Comparison of ENCODE assay signal across 8 cellular contexts in the genomic region with DNA sequence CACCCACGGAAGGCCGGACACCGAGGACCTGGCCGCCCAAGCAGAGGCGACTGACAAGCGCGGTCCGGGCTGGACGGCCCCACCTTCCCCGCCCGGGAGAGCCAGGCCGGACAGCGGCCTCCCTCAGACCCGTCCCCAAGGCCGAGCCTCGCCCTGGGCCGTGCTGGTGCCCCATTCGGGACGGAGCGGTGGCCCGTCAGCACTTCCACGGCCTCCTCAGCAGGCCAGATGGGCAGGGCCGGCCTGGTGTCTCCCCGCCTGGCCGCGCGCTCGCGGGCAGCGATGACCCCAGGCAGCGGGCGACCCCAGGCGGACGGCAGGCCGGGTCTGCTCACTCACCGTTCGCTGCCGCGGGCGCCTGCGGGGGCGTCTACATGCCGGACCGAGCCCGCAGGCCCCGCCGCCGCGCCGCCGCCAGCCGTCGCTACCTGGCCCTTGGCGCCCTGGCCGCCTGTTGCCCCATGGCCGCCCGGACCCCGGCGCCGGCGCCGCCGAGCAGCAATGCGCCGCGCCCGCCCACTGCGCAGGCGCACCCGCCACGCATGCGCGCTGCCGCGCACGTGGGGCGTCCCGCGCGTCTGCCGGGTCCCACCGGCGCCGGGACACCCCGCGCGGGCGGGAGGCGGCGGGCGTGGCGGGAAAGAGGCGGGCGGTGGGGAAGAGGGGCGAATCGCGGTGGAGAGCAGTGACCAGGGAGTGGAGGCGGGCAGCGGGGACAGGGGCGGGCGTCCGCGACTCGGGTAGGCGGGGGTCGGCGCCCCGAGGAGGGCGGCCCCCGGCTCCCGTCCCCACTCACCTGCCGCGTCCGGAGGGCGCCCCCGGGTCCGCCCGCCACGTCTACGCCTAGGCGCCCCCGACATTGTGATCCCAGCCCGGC. TPM values are rescaled to one million over a fixed set of nuclear protein-coding genes. Genes with fewer than 3 reads are reported as not detected.
DNase-seq lines count a peak whose midpoint lies in the region; ATAC-seq, FAIRE-seq and TF ChIP-seq lines count a peak whose summit lies in the region.

Gene NADK, minus strand, starts transcription at position 521 of the 877 bp plus-strand sequence. CDS start 13,064 bp downstream, outside the sequence.

- H3K4me3 ChIP-seq in AG04450 (ENCODE audit: low read depth, low read length) (peak within 1 kb of the TSS; percentile 80), endothelial cell of umbilical vein (replicated peaks in 1 of 3; ENCODE audit: insufficient read depth in 1 of 3, low read depth in 1 of 3, low read length in 3 of 3) (peak within 1 kb of the TSS; percentile 53 to 88 (median 58)), mucosa of descending colon (peak within 1 kb of the TSS; percentile 68)

- H3K27ac ChIP-seq in AG04450 (ENCODE audit: low read depth, low read length) (no peak within 1 kb of the TSS), endothelial cell of umbilical vein (ENCODE audit: insufficient read depth, low read depth, low read length) (peak within 1 kb of the TSS; percentile 53)

- peaks cover 17% of the 10 kb centered on the region for H3K4me1 ChIP-seq in endothelial cell of umbilical vein (ENCODE audit: control insufficient read depth, extremely low read depth, insufficient read depth, low read length)
- peaks cover 69% of the 10 kb centered on the region for H3K4me1 ChIP-seq in mucosa of descending colon (ENCODE audit: low read depth)

- H3K9me1 ChIP-seq in endothelial cell of umbilical vein (replicated peaks; ENCODE audit: control insufficient read depth, extremely low read depth, insufficient read depth, low read length), result no peaks in the 10 kb centered on the region

- dilution Hi-C loops in endothelial cell of umbilical vein (cut with MboI; ENCODE audit: extremely low pct_ligation_motif_present, low sequenced_read_pairs), result no loop called here

- CTCF ChIA-PET in AG04450 (lab: Charles Lee) (interaction anchor here (1.2 kb wide), 1 partner anchor 127 kb away, joined by 3 read pairs; no protein-coding TSS in a partner anchor), endothelial cell of umbilical vein (lab: Charles Lee) (no interaction called here)

- no peak for TF ChIP-seq CTCF in AG04450 (IDR thresholded peaks at IDR 0.05; ENCODE audit: low read depth, low read length)
- no peak for TF ChIP-seq CTCF in endothelial cell of umbilical vein (IDR thresholded peaks at IDR 0.05; ENCODE audit: extremely low read depth in 1 of 2, insufficient read depth in 1 of 2, low read depth in 1 of 2, low read length in 2 of 2)
- no peak for TF ChIP-seq CTCF in mucosa of descending colon (IDR thresholded peaks at IDR 0.05)

- intact Hi-C loops in endothelial cell of umbilical vein (cut with micrococcal nuclease) (no loop called here), mucosa of descending colon (cut with DNase I, micrococcal nuclease) (no loop called here)

- FAIRE-seq in endothelial cell of umbilical vein (lab: Jason Lieb, UNC), result no peak

- H3K27me3 ChIP-seq in AG04450 (ENCODE audit: control insufficient read depth, insufficient read depth, low read length) (no peaks in the 10 kb centered on the region), endothelial cell of umbilical vein (ENCODE audit: control insufficient read depth in 2 of 2, insufficient read depth in 2 of 2, low read length in 2 of 2) (no peaks in the 10 kb centered on the region)

- no peaks in the 10 kb centered on the region for H4K20me1 ChIP-seq in endothelial cell of umbilical vein (replicated peaks; ENCODE audit: control insufficient read depth, extremely low read depth, insufficient read depth, low read length)

- BruUV-seq in endothelial cell of umbilical vein (replicated peaks; lab: Mats Ljungman, UMichigan), result no TSS peak

- no peaks in the 10 kb centered on the region for H3K36me3 ChIP-seq in endothelial cell of umbilical vein (ENCODE audit: control insufficient read depth in 2 of 2, extremely low read depth in 1 of 2, insufficient read depth in 2 of 2, low read length in 2 of 2)
- H3K36me3 ChIP-seq in mucosa of descending colon (ENCODE audit: low read depth), result no peaks in the 10 kb centered on the region

- peak; percentile 55 for TF ChIP-seq POLR2A in endothelial cell of umbilical vein (IDR thresholded peaks at IDR 0.05; ENCODE audit: low read depth, low read length)

- H3K9me3 ChIP-seq in AG04450 (ENCODE audit: control insufficient read depth, insufficient read depth, low read length) (no peaks in the 10 kb centered on the region; the same call in 1 of the 2 replicates), endothelial cell of umbilical vein (replicated peaks; ENCODE audit: control insufficient read depth, insufficient read depth, low read length) (no peaks in the 10 kb centered on the region), mucosa of descending colon (no peaks in the 10 kb centered on the region)

- no peak for DNase-seq in AG04450 (ENCODE audit: low read depth, low spot score)
- DNase-seq in NCI-H748 (lab: John Stamatoyannopoulos, UW; ENCODE audit: unreplicated experiment), result peak; percentile 68
- peak; percentile 78 for DNase-seq in activated CD8-positive, alpha-beta memory T cell treated with anti-CD3 and anti-CD28 coated beads, Interleukin-2, amount 50 U/mL, for 4 hours
- peak; percentile 55 for DNase-seq in endothelial cell of umbilical vein (ENCODE audit: low read depth, low spot score)
- peak; percentile 64 to 85 (median 81) for DNase-seq in mucosa of descending colon
- DNase-seq in stimulated activated CD8-positive, alpha-beta memory T cell treated with anti-CD3 and anti-CD28 coated beads, Interleukin-2, amount 100 ng/mL, for 48 hours (ENCODE audit: low read depth in 2 of 2), result peak; percentile 52 to 70

- ATAC-seq in GM18519 (IDR thresholded peaks at IDR 0.05; ENCODE audit: low FRiP score, unreplicated experiment) (peak; percentile 36), HG03039 (IDR thresholded peaks at IDR 0.05; ENCODE audit: unreplicated experiment) (peak; percentile 40), mucosa of descending colon (peak; percentile 42)

- peaks cover 44% of the 10 kb centered on the region for H3K79me2 ChIP-seq in endothelial cell of umbilical vein (ENCODE audit: control insufficient read depth, insufficient read depth, low read length)

- POLR2A ChIA-PET in AG04450 (lab: Yijun Ruan, JAX), result no interaction called here
- POLR2A ChIA-PET in endothelial cell of umbilical vein (lab: Charles Lee), result no interaction called here

- peak within 1 kb of the TSS; percentile 54 for H3K9ac ChIP-seq in endothelial cell of umbilical vein (replicated peaks; ENCODE audit: extremely low read depth, insufficient read depth, low read length)

- H2AFZ ChIP-seq in endothelial cell of umbilical vein (ENCODE audit: low read depth, low read length), result peak within 1 kb of the TSS; percentile 73

- H3K4me2 ChIP-seq in endothelial cell of umbilical vein (ENCODE audit: insufficient read depth, low read length), result peak within 1 kb of the TSS; percentile 88

TF ChIP-seq in endothelial cell of umbilical vein, 7 proteins besides CTCF, POLR2A, EP300 and RAD21:
- peak; percentile 78 for TF ChIP-seq POLR2AphosphoS5 (IDR thresholded peaks at IDR 0.05; ENCODE audit: insufficient read depth, low read depth, low read length)
- TF ChIP-seq MAX (IDR thresholded peaks at IDR 0.05; ENCODE audit: insufficient read depth, insufficient read length), result peak; percentile 60
- TF ChIP-seq MYC (IDR thresholded peaks at IDR 0.05; ENCODE audit: low read depth, low read length), result no peak

RNA-seq across cellular contexts. Expression of gene NADK, which starts in this region (rescaled TPM):
- 37.8 and 39.8 TPM in 2 replicates for polyA plus RNA-seq in AG04450 (2011; rRNA removed)
- polyA minus RNA-seq in AG04450 (2011; rRNA and poly(A)+ RNA removed), result 28.3 and 35.4 TPM in 2 replicates
- 76.1 and 88.8 TPM in 2 replicates for total RNA-seq in endothelial cell of umbilical vein
- polyA plus RNA-seq in endothelial cell of umbilical vein, result 68.5 and 73.6 TPM in 2 replicates
- polyA plus RNA-seq in endothelial cell of umbilical vein (2011; cell fraction: cytosol; rRNA removed), result 58.8 and 63.2 TPM in 2 replicates
- 178 and 182 TPM in 2 replicates for polyA plus RNA-seq in endothelial cell of umbilical vein (2011; cell fraction: nucleus; rRNA removed)
- polyA plus RNA-seq in endothelial cell of umbilical vein (2012), result 41.1 and 47.0 TPM in 2 replicates
- 40.6 and 59.4 TPM in 2 replicates for polyA minus RNA-seq in endothelial cell of umbilical vein
- polyA minus RNA-seq in endothelial cell of umbilical vein (2011; cell fraction: cytosol; rRNA and poly(A)+ RNA removed), result 37.3 TPM
- polyA minus RNA-seq in endothelial cell of umbilical vein (2011; cell fraction: nucleus; rRNA and poly(A)+ RNA removed), result 20.5 and 33.4 TPM in 2 replicates
- total RNA-seq in mucosa of descending colon, result 100 to 1,000 TPM; 116 to 160 (median 129) TPM
